In genomic region chr4:1130318-1131186, GRCh38 we compare ENCODE assay signal across 8 cellular contexts. TPM values are rescaled to one million over a fixed set of nuclear protein-coding genes. Genes with fewer than 3 reads are reported as not detected.
DNase-seq lines count a peak whose midpoint lies in the region; ATAC-seq and TF ChIP-seq lines count a peak whose summit lies in the region.

No MANE protein-coding gene starts in this region.

- peak; percentile 60 to 88 (median 80) for DNase-seq in CD4-positive, CD25-positive, alpha-beta regulatory T cell
- peak; percentile 66 for DNase-seq in HT1080 (ENCODE audit: low read depth)
- peak; percentile 60 for DNase-seq in RKO (ENCODE audit: low spot score)
- peak; percentile 14 to 43 for DNase-seq in foreskin keratinocyte
- DNase-seq in osteocyte (ENCODE audit: extremely low spot score, unreplicated experiment): no peak
- DNase-seq in tibial artery: peak; percentile 48 to 80

- peak; percentile 96 to 99 for ATAC-seq in CD4-positive, CD25-positive, alpha-beta regulatory T cell (ENCODE audit: low read depth in 2 of 2)
- peak; percentile 87 for ATAC-seq in GM19035 (IDR thresholded peaks at IDR 0.05; ENCODE audit: unreplicated experiment)
- peak; percentile 95 for ATAC-seq in activated T-helper 17 cell treated with anti-CD3 and anti-CD28 coated beads, Interleukin-2, amount 50 U/mL, for 72 hours (replicated peaks)
- ATAC-seq in foreskin keratinocyte: peak; percentile 76

- no peak overlapping the region for H3K4me3 ChIP-seq in CD4-positive, CD25-positive, alpha-beta regulatory T cell (ENCODE audit: low read depth, low read length)
- no peak overlapping the region for H3K4me3 ChIP-seq in tibial artery

- H3K4me1 Mint-ChIP-seq in CD4-positive, CD25-positive, alpha-beta regulatory T cell: peaks cover 0 to 6% (median 2%) of the 10 kb centered on the region in 4 donors
- peaks cover 6% of the 10 kb centered on the region for H3K4me1 Mint-ChIP-seq in activated T-helper 17 cell treated with anti-CD3 and anti-CD28 coated beads, Interleukin-2, amount 50 U/mL, for 72 hours
- peaks cover 3% of the 10 kb centered on the region for H3K4me1 Mint-ChIP-seq in osteocyte (ENCODE audit: unreplicated experiment)

- H3K9me3 ChIP-seq in CD4-positive, CD25-positive, alpha-beta regulatory T cell (ENCODE audit: control insufficient read depth in 2 of 2, low read length in 2 of 2): no peaks in the 10 kb centered on the region
- H3K9me3 ChIP-seq in tibial artery: no peaks in the 10 kb centered on the region

- H3K27me3 Mint-ChIP-seq in CD4-positive, CD25-positive, alpha-beta regulatory T cell: peaks cover 12% of the 10 kb centered on the region
- peaks cover 6% of the 10 kb centered on the region for H3K27me3 Mint-ChIP-seq in activated T-helper 17 cell treated with anti-CD3 and anti-CD28 coated beads, Interleukin-2, amount 50 U/mL, for 72 hours
- H3K27me3 Mint-ChIP-seq in osteocyte (ENCODE audit: unreplicated experiment): peaks cover 60% of the 10 kb centered on the region

- no peaks in the 10 kb centered on the region for H3K36me3 Mint-ChIP-seq in CD4-positive, CD25-positive, alpha-beta regulatory T cell
- no peaks in the 10 kb centered on the region for H3K36me3 Mint-ChIP-seq in activated T-helper 17 cell treated with anti-CD3 and anti-CD28 coated beads, Interleukin-2, amount 50 U/mL, for 72 hours (ENCODE audit: low read depth)
- no peaks in the 10 kb centered on the region for H3K36me3 Mint-ChIP-seq in osteocyte (ENCODE audit: unreplicated experiment)

- H3K36me3 ChIP-seq in CD4-positive, CD25-positive, alpha-beta regulatory T cell (ENCODE audit: control insufficient read depth, insufficient read depth, low read length): no peaks in the 10 kb centered on the region
- no peaks in the 10 kb centered on the region for H3K36me3 ChIP-seq in tibial artery

- peak; percentile 97 for TF ChIP-seq CTCF in foreskin keratinocyte (conservative IDR thresholded peaks at IDR 0.05)
- peak; percentile 98 for TF ChIP-seq CTCF in osteocyte (IDR thresholded peaks at IDR 0.05)
- peak; percentile 96 to 100 for TF ChIP-seq CTCF in tibial artery (IDR thresholded peaks at IDR 0.05)

- peaks cover 5% of the 10 kb centered on the region for H3K27me3 ChIP-seq in CD4-positive, CD25-positive, alpha-beta regulatory T cell (ENCODE audit: control insufficient read depth, insufficient read depth, low read length)
- H3K27me3 ChIP-seq in foreskin keratinocyte: peaks cover 15% of the 10 kb centered on the region
- H3K27me3 ChIP-seq in tibial artery: no peaks in the 10 kb centered on the region

- H3K9me3 Mint-ChIP-seq in CD4-positive, CD25-positive, alpha-beta regulatory T cell: peaks cover 0 to 3% (median 0%) of the 10 kb centered on the region in 7 donors
- H3K9me3 Mint-ChIP-seq in activated T-helper 17 cell treated with anti-CD3 and anti-CD28 coated beads, Interleukin-2, amount 50 U/mL, for 72 hours: no peaks in the 10 kb centered on the region
- H3K9me3 Mint-ChIP-seq in osteocyte (ENCODE audit: unreplicated experiment): no peaks in the 10 kb centered on the region

- H3K27ac ChIP-seq in CD4-positive, CD25-positive, alpha-beta regulatory T cell (ENCODE audit: insufficient read depth, low read length, poor library complexity, severe bottlenecking): no peak overlapping the region
- no peak overlapping the region for H3K27ac ChIP-seq in foreskin keratinocyte
- no peak overlapping the region for H3K27ac ChIP-seq in tibial artery

- no peaks in the 10 kb centered on the region for H3K4me1 ChIP-seq in CD4-positive, CD25-positive, alpha-beta regulatory T cell (ENCODE audit: control insufficient read depth, insufficient read depth, low read length, poor library complexity, severe bottlenecking)
- no peaks in the 10 kb centered on the region for H3K4me1 ChIP-seq in foreskin keratinocyte
- peaks cover 0 to 5% (median 0%) of the 10 kb centered on the region in 4 donors for H3K4me1 ChIP-seq in tibial artery

- no peak overlapping the region for H3K4me3 Mint-ChIP-seq in CD4-positive, CD25-positive, alpha-beta regulatory T cell
- no peak overlapping the region for H3K4me3 Mint-ChIP-seq in activated T-helper 17 cell treated with anti-CD3 and anti-CD28 coated beads, Interleukin-2, amount 50 U/mL, for 72 hours
- no peak overlapping the region for H3K4me3 Mint-ChIP-seq in osteocyte (ENCODE audit: unreplicated experiment)

- intact Hi-C loops in tibial artery (cut with DNase I; ENCODE audit: low total_unique reads): loop anchor here (2.0 to 10.0 kb wide), 3 partner anchors 37 to 224 kb away; no protein-coding TSS in a partner anchor

- peak overlapping the region in 1 of 3 donors; percentile 11 for H3K27ac Mint-ChIP-seq in CD4-positive, CD25-positive, alpha-beta regulatory T cell
- no peak overlapping the region for H3K27ac Mint-ChIP-seq in activated T-helper 17 cell treated with anti-CD3 and anti-CD28 coated beads, Interleukin-2, amount 50 U/mL, for 72 hours
- H3K27ac Mint-ChIP-seq in osteocyte (ENCODE audit: unreplicated experiment): no peak overlapping the region

RNA-seq across cellular contexts. Expression of gene RNF212, which starts 17.2 kb away (rescaled TPM):
- 3.2 TPM for total RNA-seq in CD4-positive, CD25-positive, alpha-beta regulatory T cell
- polyA plus RNA-seq in CD4-positive, CD25-positive, alpha-beta regulatory T cell: 1 to 10 TPM; 2.8 to 5.4 (median 3.2) TPM
- total RNA-seq in HT1080 (2014; rRNA removed; shearing (Covaris generic)): not detected in 2 replicates
- 0.59 and 0.64 TPM in 2 replicates for polyA plus RNA-seq in HT1080 (2015; cell fraction: cytosol; rRNA removed)
- polyA plus RNA-seq in HT1080 (2015; cell fraction: nucleus; rRNA removed): 0.50 and 2.2 TPM in 2 replicates
- total RNA-seq in activated T-helper 17 cell treated with anti-CD3 and anti-CD28 coated beads, Interleukin-2, amount 50 U/mL, for 72 hours: 1 to 10 TPM; 1.3 to 3.7 TPM
- total RNA-seq in foreskin keratinocyte (0.17 and 0.35 TPM in 2 replicates), osteocyte (3.5 and 3.8 TPM in 2 replicates)
- 0.28 and 0.37 TPM in 2 replicates for polyA plus RNA-seq in foreskin keratinocyte

RNA-seq across cellular contexts. Expression of gene SPON2, which starts 41.8 kb away (rescaled TPM):
- 23.9 TPM for total RNA-seq in CD4-positive, CD25-positive, alpha-beta regulatory T cell
- 1 to 10 TPM; 3.4 to 8.1 (median 6.2) TPM for polyA plus RNA-seq in CD4-positive, CD25-positive, alpha-beta regulatory T cell
- total RNA-seq in HT1080 (2014; rRNA removed; shearing (Covaris generic)): 0.20 TPM in 1 of 2 replicates, not detected in the other
- not detected in 2 replicates for polyA plus RNA-seq in HT1080 (2015; cell fraction: cytosol; rRNA removed)
- not detected in 2 replicates for polyA plus RNA-seq in HT1080 (2015; cell fraction: nucleus; rRNA removed)
- total RNA-seq in activated T-helper 17 cell treated with anti-CD3 and anti-CD28 coated beads, Interleukin-2, amount 50 U/mL, for 72 hours: 10 to 100 TPM; 17.3 to 18.7 TPM
- total RNA-seq in foreskin keratinocyte: 0.32 and 0.65 TPM in 2 replicates
- polyA plus RNA-seq in foreskin keratinocyte: 0.12 and 0.41 TPM in 2 replicates
- 149 and 168 TPM in 2 replicates for total RNA-seq in osteocyte

Comparison
In these comparisons a context has a peak if more than half of its experiments do, and no peak if none do; other contexts are left out.
1. RNA of gene SPON2, which starts 41.8 kb away (total RNA-seq): 149 to 168 TPM in osteocyte, 23.9 TPM in CD4-positive, CD25-positive, alpha-beta regulatory T cell (single experiment) and 17.3 to 18.7 TPM in activated T-helper 17 cell treated with anti-CD3 and anti-CD28 coated beads, Interleukin-2, amount 50 U/mL, for 72 hours; 0.32 to 0.65 TPM in foreskin keratinocyte and 0.20 TPM in HT1080; every median in the first group is over 10 times any median in the second.
2. Peak in every context shown above with its lines, with median percentiles within 50 percentile points of each other: ATAC-seq and CTCF ChIP-seq.